Comparison of ENCODE assay signal across 8 cellular contexts in genomic region chr1:225772323-225772768, GRCh38. TPM values are rescaled to one million over a fixed set of nuclear protein-coding genes. Genes with fewer than 3 reads are reported as not detected.
DNase-seq lines count a peak whose midpoint lies in the region; ATAC-seq and TF ChIP-seq lines count a peak whose summit lies in the region.

No MANE protein-coding gene starts in this region.

- peak; percentile 49 for ATAC-seq in GM18909 (IDR thresholded peaks at IDR 0.05; ENCODE audit: poor library complexity, unreplicated experiment)

- peak; percentile 94 for DNase-seq in Ammon's horn (ENCODE audit: low spot score)
- peak; percentile 100 for DNase-seq in LNCaP clone FGC (ENCODE audit: low read depth)
- DNase-seq in cerebellar cortex (ENCODE audit: low spot score): peak; percentile 84
- peak; percentile 55 for DNase-seq in stimulated activated CD4-positive, alpha-beta T cell treated with anti-CD3 and anti-CD28 coated beads, Interleukin-15, amount 100 ng/mL, for 24 hours
- DNase-seq in effector CD4-positive, alpha-beta T cell: no peak

- peak overlapping the region; percentile 2; the same call in 1 of the 2 replicates for H3K4me3 ChIP-seq in LNCaP clone FGC (ENCODE audit: low read depth, low read length)

- no peaks in the 10 kb centered on the region for H3K27me3 ChIP-seq in layer of hippocampus (ENCODE audit: control insufficient read depth, insufficient read depth, low read length)

- peak overlapping the region; percentile 43 for H3K27ac ChIP-seq in layer of hippocampus (ENCODE audit: low read depth, low read length)

- peak; percentile 96 for TF ChIP-seq CTCF in LNCaP clone FGC (IDR thresholded peaks at IDR 0.05; ENCODE audit: control insufficient read depth, extremely low read depth, insufficient read depth)

TF ChIP-seq in PFSK-1, 5 proteins besides CTCF, POLR2A, EP300 and RAD21:
- TF ChIP-seq FOXP2 (optimal IDR thresholded peaks at IDR 0.05; ENCODE audit: borderline replicate concordance, extremely low read depth, extremely low read length, insufficient read depth) (peak; percentile 75), REST (IDR thresholded peaks at IDR 0.05; ENCODE audit: insufficient read depth in 1 of 2, low read depth in 2 of 2, low read length in 2 of 2) (no peak)

RNA-seq across cellular contexts. Expression of gene SRP9, which starts 5.3 kb away (rescaled TPM):
- 172 TPM for polyA plus RNA-seq in PFSK-1 (2012; ENCODE audit: insufficient read length, low read depth)

RNA-seq across cellular contexts. Expression of gene EPHX1, which starts 37.6 kb away (rescaled TPM):
- 30.1 TPM for polyA plus RNA-seq in PFSK-1 (2012; ENCODE audit: insufficient read length, low read depth)
